Comparison of ENCODE assay signal across 8 cellular contexts in genomic region chr6:31660998-31661866, GRCh38. TPM values are rescaled to one million over a fixed set of nuclear protein-coding genes. Genes with fewer than 3 reads are reported as not detected.
DNase-seq lines count a peak whose midpoint lies in the region; ATAC-seq and TF ChIP-seq lines count a peak whose summit lies in the region.

No MANE protein-coding gene starts in this region.

- H3K4me3 ChIP-seq in iPS-18a (ENCODE audit: low read length) (peak overlapping the region; percentile 69), stomach smooth muscle (ENCODE audit: low read length in 2 of 2) (peak overlapping the region; percentile 96 to 97)

- intact Hi-C loops in activated T-helper 1 cell treated with anti-CD3 and anti-CD28 coated beads, Interleukin-12 subunit alpha, Interleukin-12 subunit beta, Interleukin-2, Interleukin-4 antibody, amounts not matched to agents 30 ng/mL and 10 ng/mL and 1 ng/mL, durations not matched to agents 14 hours and 24 hours and 36 hours (cut with micrococcal nuclease): loop anchor here (1.0 to 10.0 kb wide), 3 partner anchors 9 to 1544 kb away; partner anchors contain the start of genes BAG6, HSD17B8, RING1 and RXRB

- H3K9ac ChIP-seq in iPS-18a (ENCODE audit: low read length): peak overlapping the region; percentile 81
- H3K9ac ChIP-seq in stomach smooth muscle (ENCODE audit: low read length in 2 of 2): peak overlapping the region; percentile 93 to 98

- H3K27me3 ChIP-seq in iPS-18a (ENCODE audit: control insufficient read depth, insufficient read depth, low read length): no peaks in the 10 kb centered on the region
- no peaks in the 10 kb centered on the region for H3K27me3 ChIP-seq in stomach smooth muscle (ENCODE audit: control insufficient read depth in 1 of 2, insufficient read depth in 2 of 2, low read length in 2 of 2)

- peak overlapping the region; percentile 80 for H3K27ac Mint-ChIP-seq in activated T-helper 1 cell treated with anti-CD3 and anti-CD28 coated beads, Interleukin-12 subunit alpha, Interleukin-12 subunit beta, Interleukin-2, Interleukin-4 antibody, amounts not matched to agents 30 ng/mL and 10 ng/mL and 1 ng/mL, durations not matched to agents 14 hours and 24 hours and 36 hours

- no peaks in the 10 kb centered on the region for H3K27me3 Mint-ChIP-seq in activated T-helper 1 cell treated with anti-CD3 and anti-CD28 coated beads, Interleukin-12 subunit alpha, Interleukin-12 subunit beta, Interleukin-2, Interleukin-4 antibody, amounts not matched to agents 30 ng/mL and 10 ng/mL and 1 ng/mL, durations not matched to agents 14 hours and 24 hours and 36 hours (ENCODE audit: insufficient read depth)

- H3K4me3 Mint-ChIP-seq in activated T-helper 1 cell treated with anti-CD3 and anti-CD28 coated beads, Interleukin-12 subunit alpha, Interleukin-12 subunit beta, Interleukin-2, Interleukin-4 antibody, amounts not matched to agents 30 ng/mL and 10 ng/mL and 1 ng/mL, durations not matched to agents 14 hours and 24 hours and 36 hours: peak overlapping the region; percentile 91

- DNase-seq in SIG-M5 treated with dmso at 0.1 percent for 504 hours (lab: John Stamatoyannopoulos, UW; ENCODE audit: unreplicated experiment) (peak; percentile 60), SIG-M5 (lab: John Stamatoyannopoulos, UW) (no peak), GM19238 (ENCODE audit: insufficient read length, low spot score) (no peak), GM10266 (ENCODE audit: extremely low spot score) (no peak)
- no peak for DNase-seq in activated T-helper 1 cell treated with anti-CD3 and anti-CD28 coated beads, Interleukin-12 subunit alpha, Interleukin-12 subunit beta, Interleukin-2, Interleukin-4 antibody, amounts not matched to agents 30 ng/mL and 10 ng/mL and 1 ng/mL, durations not matched to agents 14 hours and 24 hours and 36 hours (ENCODE audit: low spot score)

- H3K9me3 ChIP-seq in iPS-18a (ENCODE audit: control insufficient read depth, low read depth, low read length) (no peaks in the 10 kb centered on the region), stomach smooth muscle (ENCODE audit: control insufficient read depth in 2 of 2, low read length in 2 of 2) (no peaks in the 10 kb centered on the region)

- no peak for ATAC-seq in HG02798 (IDR thresholded peaks at IDR 0.05; ENCODE audit: poor library complexity, unreplicated experiment)

- peaks cover 78% of the 10 kb centered on the region for H3K4me1 Mint-ChIP-seq in activated T-helper 1 cell treated with anti-CD3 and anti-CD28 coated beads, Interleukin-12 subunit alpha, Interleukin-12 subunit beta, Interleukin-2, Interleukin-4 antibody, amounts not matched to agents 30 ng/mL and 10 ng/mL and 1 ng/mL, durations not matched to agents 14 hours and 24 hours and 36 hours (ENCODE audit: low read depth)

- H3K9me3 Mint-ChIP-seq in activated T-helper 1 cell treated with anti-CD3 and anti-CD28 coated beads, Interleukin-12 subunit alpha, Interleukin-12 subunit beta, Interleukin-2, Interleukin-4 antibody, amounts not matched to agents 30 ng/mL and 10 ng/mL and 1 ng/mL, durations not matched to agents 14 hours and 24 hours and 36 hours: no peaks in the 10 kb centered on the region

- peaks cover 51% of the 10 kb centered on the region for H3K36me3 Mint-ChIP-seq in activated T-helper 1 cell treated with anti-CD3 and anti-CD28 coated beads, Interleukin-12 subunit alpha, Interleukin-12 subunit beta, Interleukin-2, Interleukin-4 antibody, amounts not matched to agents 30 ng/mL and 10 ng/mL and 1 ng/mL, durations not matched to agents 14 hours and 24 hours and 36 hours (ENCODE audit: low read depth)

- H3K27ac ChIP-seq in iPS-18a (ENCODE audit: low read length) (peak overlapping the region; percentile 64), stomach smooth muscle (ENCODE audit: low read length) (peak overlapping the region; percentile 87)

- peaks cover 6% of the 10 kb centered on the region for H3K4me1 ChIP-seq in iPS-18a (ENCODE audit: control insufficient read depth, low read depth, low read length)
- peaks cover 57% of the 10 kb centered on the region for H3K4me1 ChIP-seq in stomach smooth muscle (ENCODE audit: control insufficient read depth, insufficient read depth, low read length)

- TF ChIP-seq CTCF in GM10266 (IDR thresholded peaks at IDR 0.05; ENCODE audit: control insufficient read depth, insufficient read depth, low read depth, missing control alignments): no peak

- peaks cover 11% of the 10 kb centered on the region for H3K36me3 ChIP-seq in iPS-18a (ENCODE audit: control insufficient read depth, low read depth, low read length)
- peaks cover 0 to 19% of the 10 kb centered on the region in 2 donors for H3K36me3 ChIP-seq in stomach smooth muscle (ENCODE audit: control insufficient read depth in 2 of 2, insufficient read depth in 2 of 2, low read length in 2 of 2)

RNA-seq across cellular contexts. Expression of gene C6orf47, which starts 0.7 kb away (rescaled TPM):
- 18.1 and 19.1 TPM in 2 replicates for total RNA-seq in activated T-helper 1 cell treated with anti-CD3 and anti-CD28 coated beads, Interleukin-12 subunit alpha, Interleukin-12 subunit beta, Interleukin-2, Interleukin-4 antibody, amounts not matched to agents 30 ng/mL and 10 ng/mL and 1 ng/mL, durations not matched to agents 14 hours and 24 hours and 36 hours

RNA-seq across cellular contexts. Expression of gene GPANK1, which starts 3.6 kb away (rescaled TPM):
- total RNA-seq in activated T-helper 1 cell treated with anti-CD3 and anti-CD28 coated beads, Interleukin-12 subunit alpha, Interleukin-12 subunit beta, Interleukin-2, Interleukin-4 antibody, amounts not matched to agents 30 ng/mL and 10 ng/mL and 1 ng/mL, durations not matched to agents 14 hours and 24 hours and 36 hours: 34.8 and 37.2 TPM in 2 replicates

RNA-seq across cellular contexts. Expression of gene CSNK2B, which starts 4.6 kb away (rescaled TPM):
- 302 and 308 TPM in 2 replicates for total RNA-seq in activated T-helper 1 cell treated with anti-CD3 and anti-CD28 coated beads, Interleukin-12 subunit alpha, Interleukin-12 subunit beta, Interleukin-2, Interleukin-4 antibody, amounts not matched to agents 30 ng/mL and 10 ng/mL and 1 ng/mL, durations not matched to agents 14 hours and 24 hours and 36 hours

RNA-seq across cellular contexts. Expression of gene APOM, which starts 5.5 kb away (rescaled TPM):
- 1.8 and 3.7 TPM in 2 replicates for total RNA-seq in activated T-helper 1 cell treated with anti-CD3 and anti-CD28 coated beads, Interleukin-12 subunit alpha, Interleukin-12 subunit beta, Interleukin-2, Interleukin-4 antibody, amounts not matched to agents 30 ng/mL and 10 ng/mL and 1 ng/mL, durations not matched to agents 14 hours and 24 hours and 36 hours

RNA-seq across cellular contexts. Expression of gene LY6G5B, which starts 8.5 kb away (rescaled TPM):
- 29.5 and 35.1 TPM in 2 replicates for total RNA-seq in activated T-helper 1 cell treated with anti-CD3 and anti-CD28 coated beads, Interleukin-12 subunit alpha, Interleukin-12 subunit beta, Interleukin-2, Interleukin-4 antibody, amounts not matched to agents 30 ng/mL and 10 ng/mL and 1 ng/mL, durations not matched to agents 14 hours and 24 hours and 36 hours
